Comparison of ENCODE assay signal across 8 cellular contexts in genomic region chr10:35640951-35641429, GRCh38. TPM values are rescaled to one million over a fixed set of nuclear protein-coding genes. Genes with fewer than 3 reads are reported as not detected.
DNase-seq lines count a peak whose midpoint lies in the region; ATAC-seq and TF ChIP-seq lines count a peak whose summit lies in the region.

No MANE protein-coding gene starts in this region.

- dilution Hi-C loops in mammary epithelial cell (cut with HindIII; ENCODE audit: low sequenced_read_pairs), result no loop called here

- peak overlapping the region; percentile 52 for H3K9ac ChIP-seq in mammary epithelial cell (ENCODE audit: insufficient read depth, low read length)
- H3K9ac ChIP-seq in skeletal muscle tissue (ENCODE audit: low read depth in 1 of 3, low read length in 3 of 3), result peak overlapping the region; percentile 72 to 86 (median 74)

- no TSS peak for BruUV-seq in mammary epithelial cell (replicated peaks; lab: Mats Ljungman, UMichigan)

- intact Hi-C loops in mammary epithelial cell (cut with micrococcal nuclease), result loop anchor here (1.0 to 5.0 kb wide), 6 partner anchors 96 to 1084 kb away; no protein-coding TSS in a partner anchor

- H3K79me2 ChIP-seq in mammary epithelial cell (ENCODE audit: insufficient read depth, low read length), result peaks cover 38% of the 10 kb centered on the region

- H3K4me1 ChIP-seq in mammary epithelial cell (ENCODE audit: insufficient read depth, low read length) (peaks cover 40% of the 10 kb centered on the region), skeletal muscle tissue (ENCODE audit: control insufficient read depth in 3 of 3, insufficient read depth in 3 of 3, low read length in 3 of 3) (peaks cover 20 to 28% (median 22%) of the 10 kb centered on the region in 3 donors)

- 0% methylated on average over 15 of the region's 45 CpGs for WGBS in mammary epithelial cell (ENCODE audit: low coverage, missing lambda C conversion rate)

- H4K20me1 ChIP-seq in mammary epithelial cell (ENCODE audit: insufficient read depth, low read length), result no peaks in the 10 kb centered on the region

- peak; percentile 17 for DNase-seq in DMS153 treated with DMSO at 0.1 percent for 48 hours (lab: John Stamatoyannopoulos, UW; ENCODE audit: unreplicated experiment)
- peak; percentile 64 for DNase-seq in GM20000 (ENCODE audit: low spot score)
- DNase-seq in HUDEP-2 (lab: John Stamatoyannopoulos, UW; ENCODE audit: unreplicated experiment in 76 of 76), result peak in 74 of 76 experiments; percentile 18 to 81 (median 62)
- peak; percentile 90 for DNase-seq in SW480 (ENCODE audit: low spot score)
- peak; percentile 86 for DNase-seq in mammary epithelial cell
- DNase-seq in iris pigment epithelial cell (ENCODE audit: low read depth), result peak; percentile 90

- H3K4me3 ChIP-seq in mammary epithelial cell (replicated peaks in 1 of 3; ENCODE audit: insufficient read depth in 1 of 3, low read depth in 2 of 3, low read length in 3 of 3) (peak overlapping the region; percentile 55 to 72 (median 63)), skeletal muscle tissue (ENCODE audit: low read length in 3 of 3) (peak overlapping the region; percentile 80 to 93 (median 91))

- H3K27ac ChIP-seq in mammary epithelial cell (ENCODE audit: insufficient read depth, low read depth, low read length) (peak overlapping the region; percentile 24), skeletal muscle tissue (ENCODE audit: low read depth, low read length) (peak overlapping the region; percentile 75)

- TF ChIP-seq CTCF in GM20000 (IDR thresholded peaks at IDR 0.05; ENCODE audit: extremely low read depth, missing control alignments) (no peak), mammary epithelial cell (conservative IDR thresholded peaks at IDR 0.05 in 1 of 2, IDR thresholded peaks at IDR 0.05 in 1 of 2; ENCODE audit: extremely low read depth in 1 of 2, insufficient read depth in 1 of 2, low read depth in 1 of 2, low read length in 2 of 2) (peak in 1 of 2 donors; percentile 12)

- CTCF ChIA-PET in mammary epithelial cell (lab: Charles Lee; ENCODE audit: low non-redundant PET), result interaction anchor here (0.9 kb wide), 1 partner anchor 1085 kb away, joined by 6 read pairs; no protein-coding TSS in a partner anchor

- H3K27me3 ChIP-seq in mammary epithelial cell (ENCODE audit: insufficient read depth, low read length) (no peaks in the 10 kb centered on the region), skeletal muscle tissue (ENCODE audit: control insufficient read depth in 3 of 3, insufficient read depth in 3 of 3, low read length in 3 of 3) (no peaks in the 10 kb centered on the region)

- peak overlapping the region; percentile 100 for H3K4me2 ChIP-seq in mammary epithelial cell (ENCODE audit: insufficient read depth, low read depth, low read length)

- peak overlapping the region; percentile 71 for H2AFZ ChIP-seq in mammary epithelial cell (ENCODE audit: low read depth, low read length)

- ATAC-seq in HG02623 (IDR thresholded peaks at IDR 0.05; ENCODE audit: unreplicated experiment), result no peak

- in situ Hi-C loops in mammary epithelial cell (cut with MboI; ENCODE audit: low sequenced_read_pairs in 2 of 2), result loop anchor here in 1 of 2 donors (25.0 kb wide), 1 partner anchor 271 kb away; no protein-coding TSS in a partner anchor

- no peaks in the 10 kb centered on the region for H3K36me3 ChIP-seq in mammary epithelial cell (ENCODE audit: insufficient read depth, low read length)
- H3K36me3 ChIP-seq in skeletal muscle tissue (ENCODE audit: control insufficient read depth in 3 of 3, insufficient read depth in 3 of 3, low read length in 3 of 3), result peaks cover 0 to 2% (median 2%) of the 10 kb centered on the region in 3 donors

- H3K9me3 ChIP-seq in mammary epithelial cell (replicated peaks; ENCODE audit: insufficient read depth, low read length) (no peaks in the 10 kb centered on the region), skeletal muscle tissue (ENCODE audit: control insufficient read depth in 3 of 3, low read length in 3 of 3) (no peaks in the 10 kb centered on the region)

RNA-seq across cellular contexts. Expression of gene FZD8, which starts 1.1 kb away (rescaled TPM):
- total RNA-seq in mammary epithelial cell, result 10 to 100 TPM; 17.8 to 21.2 TPM
- polyA plus RNA-seq in mammary epithelial cell, result 9.4 TPM
- 11.6 TPM for polyA minus RNA-seq in mammary epithelial cell
- 35.5 TPM for total RNA-seq in skeletal muscle tissue

RNA-seq across cellular contexts. Expression of gene GJD4, which starts 35.8 kb away (rescaled TPM):
- not detected for total RNA-seq in mammary epithelial cell
- polyA plus RNA-seq in mammary epithelial cell, result not detected
- not detected for polyA minus RNA-seq in mammary epithelial cell
- 2.1 TPM for total RNA-seq in skeletal muscle tissue

Comparison
In these comparisons a context has a peak if more than half of its experiments do, and no peak if none do; other contexts are left out.
1. DNase-seq: peak in every context shown above with its lines; median percentile 90 in SW480; 90 in iris pigment epithelial cell; 86 in mammary epithelial cell; 64 in GM20000; 62 in HUDEP-2; 17 in DMS153 treated with DMSO at 0.1 percent for 48 hours.